In the genomic region with DNA sequence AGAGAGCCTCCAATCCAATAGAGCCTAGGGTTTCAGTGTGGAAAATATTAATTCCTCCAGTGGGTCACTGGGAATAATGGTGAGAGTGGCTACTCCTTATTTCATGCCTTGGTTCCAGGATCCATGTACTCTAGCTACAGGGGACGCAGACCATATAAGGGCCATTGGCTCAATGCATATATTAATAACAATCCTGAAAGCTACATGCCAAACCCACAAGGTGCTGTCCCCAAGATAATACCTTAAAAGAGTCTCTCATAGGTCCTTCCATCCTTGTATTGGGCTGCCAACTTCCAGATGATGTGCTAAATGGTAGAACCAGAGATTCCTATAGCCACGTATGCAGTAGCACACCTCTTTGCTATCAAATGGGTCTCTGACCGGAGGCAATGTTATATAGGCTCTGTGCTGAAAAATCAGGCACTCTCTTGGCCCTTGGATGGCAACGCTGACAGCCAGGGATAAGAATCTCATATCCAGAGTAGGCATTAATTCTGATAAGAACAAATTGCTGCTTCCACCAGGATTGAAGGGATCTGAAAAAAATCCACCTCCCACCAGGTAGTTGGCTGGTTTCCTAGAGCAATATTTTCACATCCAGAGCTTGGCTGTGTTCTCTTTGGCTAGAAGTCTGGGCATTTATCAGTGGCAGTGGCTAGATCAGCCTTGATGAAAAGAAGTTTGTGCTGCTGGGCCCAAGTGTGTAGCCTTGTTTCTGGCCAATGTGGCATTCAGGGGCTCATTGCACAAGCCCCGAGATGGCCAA, we compare ENCODE assay signal across 16 cellular contexts.
DNase-seq lines count a peak whose midpoint lies in the region; ATAC-seq, FAIRE-seq and TF ChIP-seq lines count a peak whose summit lies in the region.
"Had no signal": no experiment of that assay in that cellular context is flagged by ENCODE, and none has a peak within 500 bp of the region (broad histone marks: within the 10 kb centered on the region; RNA-seq: fewer than 3 reads in every experiment).

No MANE protein-coding gene starts in this region.

- H3K14ac ChIP-seq in trophoblast cell (ENCODE audit: low read length), result no peak overlapping the region

- H3K79me1 ChIP-seq in trophoblast cell (ENCODE audit: low read length), result no peaks in the 10 kb centered on the region

- H3K79me2 ChIP-seq in trophoblast cell (ENCODE audit: control insufficient read depth, insufficient read depth, low read length, poor library complexity), result no peaks in the 10 kb centered on the region
- no peaks in the 10 kb centered on the region for H3K79me2 ChIP-seq in HepG2 (ENCODE audit: insufficient read depth, low read length)

- H3K4me3 Mint-ChIP-seq in T-helper 17 cell, result no peak overlapping the region
- H3K4me3 Mint-ChIP-seq: CD4-positive, alpha-beta memory T cell; H9 had no signal

- H3K4me1 ChIP-seq in HEK293 (ENCODE audit: control insufficient read depth, insufficient read depth, low read length) (no peaks in the 10 kb centered on the region), trophoblast cell (ENCODE audit: control insufficient read depth in 1 of 2, insufficient read depth in 2 of 2, low read length in 2 of 2) (no peaks in the 10 kb centered on the region), HepG2 (ENCODE audit: insufficient read depth, low read length) (peaks cover 13% of the 10 kb centered on the region; the same call in 1 of the 2 replicates)

- no peak overlapping the region for H3K27ac ChIP-seq in HEK293 (ENCODE audit: extremely low read depth, low read depth, low read length)
- no peak overlapping the region for H3K27ac ChIP-seq in trophoblast cell (ENCODE audit: low read depth, low read length)
- no peak overlapping the region for H3K27ac ChIP-seq in HepG2 (ENCODE audit: extremely low read length, insufficient read depth, low read length)
- H3K27ac ChIP-seq: C4-2B, KMS-11 had no signal

- H3K4me2 ChIP-seq in trophoblast cell (ENCODE audit: low read length), result no peak overlapping the region
- H3K4me2 ChIP-seq in HepG2 (ENCODE audit: low read depth, low read length), result no peak overlapping the region
- H3K4me2 ChIP-seq: KMS-11 had no signal

- no peak overlapping the region for H3K4ac ChIP-seq in trophoblast cell (ENCODE audit: low read depth, low read length)

- H3K4me3 ChIP-seq in HEK293 (ENCODE audit: low read depth, low read length), result no peak overlapping the region
- no peak overlapping the region for H3K4me3 ChIP-seq in trophoblast cell (ENCODE audit: low read depth, low read length)
- no peak overlapping the region for H3K4me3 ChIP-seq in HepG2 (replicated peaks in 1 of 3; ENCODE audit: insufficient read depth in 1 of 3, low read depth in 2 of 3, low read length in 3 of 3)

- H2BK12ac ChIP-seq in trophoblast cell (ENCODE audit: low read length), result no peak overlapping the region

- no peak overlapping the region for H4K8ac ChIP-seq in trophoblast cell (ENCODE audit: low read depth, low read length)

- DNase-seq in Daoy (ENCODE audit: low read depth) (peak; percentile 6), cerebellum (ENCODE audit: low spot score) (peak; percentile 32), T-helper 17 cell (no peak), trophoblast cell (no peak), HepG2 (ENCODE audit: low spot score) (no peak), cerebellar nuclear complex (lab: John Stamatoyannopoulos, UW) (no peak)
- DNase-seq: ACHN; Calu3; CD4-positive, alpha-beta memory T cell; GF-D8; H9 had no signal

- no peak overlapping the region for H2AK5ac ChIP-seq in trophoblast cell (ENCODE audit: low read length)

- intact Hi-C loops in HepG2 (cut with micrococcal nuclease; ENCODE audit: unreplicated experiment), result no loop called here

- no peak overlapping the region for H2AFZ ChIP-seq in trophoblast cell (ENCODE audit: insufficient read depth, low read length, poor library complexity)
- no peak overlapping the region for H2AFZ ChIP-seq in HepG2 (ENCODE audit: low read length)

- no peak overlapping the region for H3K27ac Mint-ChIP-seq in T-helper 17 cell
- H3K27ac Mint-ChIP-seq: CD4-positive, alpha-beta memory T cell had no signal

- no peaks in the 10 kb centered on the region for H4K20me1 ChIP-seq in HepG2 (ENCODE audit: insufficient read depth, low read length)

- no peak overlapping the region for H4K12ac ChIP-seq in trophoblast cell (ENCODE audit: low read depth, low read length)

- no peaks in the 10 kb centered on the region for H3K36me3 Mint-ChIP-seq in T-helper 17 cell (ENCODE audit: low read depth)

- no peak overlapping the region for H2BK5ac ChIP-seq in trophoblast cell (ENCODE audit: low read depth, low read length, poor library complexity)

- in situ Hi-C loops in HepG2 (cut with HindIII; ENCODE audit: extremely low pct_ligation_motif_present, low pct_unique_long_range_greater_than_20kb), result no loop called here

- H3K23ac ChIP-seq in trophoblast cell (ENCODE audit: low read length), result no peak overlapping the region

- H3K4me1 Mint-ChIP-seq in T-helper 17 cell, result peaks cover 6% of the 10 kb centered on the region

- no TSS peak for BruUV-seq in HepG2 (replicated peaks; lab: Mats Ljungman, UMichigan)

- no peak overlapping the region for H2BK120ac ChIP-seq in trophoblast cell (ENCODE audit: insufficient read depth, low read length, poor library complexity)

- no peaks in the 10 kb centered on the region for H3K36me3 ChIP-seq in HEK293 (ENCODE audit: control insufficient read depth in 2 of 2, insufficient read depth in 1 of 2, low read length in 2 of 2)
- no peaks in the 10 kb centered on the region for H3K36me3 ChIP-seq in trophoblast cell (ENCODE audit: control insufficient read depth in 1 of 2, insufficient read depth in 2 of 2, low read length in 2 of 2)
- H3K36me3 ChIP-seq in HepG2 (replicated peaks in 1 of 2; ENCODE audit: control insufficient read depth in 1 of 2, insufficient read depth in 2 of 2, low read length in 2 of 2), result no peaks in the 10 kb centered on the region

- H3K9me3 ChIP-seq in HEK293 (ENCODE audit: control insufficient read depth, insufficient read depth, low read depth, low read length), result no peaks in the 10 kb centered on the region
- no peaks in the 10 kb centered on the region for H3K9me3 ChIP-seq in T-helper 17 cell (ENCODE audit: control insufficient read depth, low read length, poor library complexity, severe bottlenecking)
- peaks cover 5% of the 10 kb centered on the region for H3K9me3 ChIP-seq in trophoblast cell (ENCODE audit: insufficient read depth, low read depth, low read length)
- no peaks in the 10 kb centered on the region for H3K9me3 ChIP-seq in HepG2 (ENCODE audit: low read length)

- H3K18ac ChIP-seq in trophoblast cell (ENCODE audit: low read length), result no peak overlapping the region

- H3K27me3 Mint-ChIP-seq in T-helper 17 cell, result peaks cover 14% of the 10 kb centered on the region

- H4K91ac ChIP-seq in trophoblast cell (ENCODE audit: low read depth, low read length), result no peak overlapping the region

- no peaks in the 10 kb centered on the region for H3K27me3 ChIP-seq in trophoblast cell (ENCODE audit: insufficient read depth, low read length)
- peaks cover 0 to 15% of the 10 kb centered on the region in 2 experiments; a peak in 3 of 5 replicates for H3K27me3 ChIP-seq in HepG2 (ENCODE audit: control insufficient read depth in 1 of 2, insufficient read depth in 2 of 2, low read length in 2 of 2)

- no peak for TF ChIP-seq RAD21 in HepG2 (CRISPR knock-in tag; IDR thresholded peaks at IDR 0.05)

- FAIRE-seq in HepG2 (lab: Jason Lieb, UNC), result no peak
- FAIRE-seq: A204.1, H1 had no signal

- TF ChIP-seq EP300 in HepG2 (IDR thresholded peaks at IDR 0.05; ENCODE audit: low read depth in 2 of 2, low read length in 2 of 2) (no peak), HepG2 (CRISPR knock-in tag; IDR thresholded peaks at IDR 0.05; ENCODE audit: borderline replicate concordance) (no peak)

- CTCF ChIA-PET in HEK293 (lab: Yijun Ruan, JAX) (no interaction called here), HepG2 (lab: Yijun Ruan, JAX; ENCODE audit: low intra/inter-chr PET ratio, low total read pairs) (no interaction called here)

- POLR2A ChIA-PET in HEK293 (lab: Yijun Ruan, JAX), result no interaction called here
- POLR2A ChIA-PET in HepG2 (lab: Yijun Ruan, JAX), result no interaction called here

- TF ChIP-seq CTCF in HEK293 (tag by site-specific recombination; IDR thresholded peaks at IDR 0.05), result no peak
- TF ChIP-seq CTCF in HepG2 (CRISPR knock-in tag; IDR thresholded peaks at IDR 0.05), result no peak

- WGBS in trophoblast cell (ENCODE audit: extremely low coverage, insufficient coverage, insufficient read length), result no CpG with 5 or more reads among the region's 5 CpGs
- WGBS in HepG2 (ENCODE audit: low lambda C conversion rate), result 10% methylated on average over 5 of the region's 5 CpGs

- TF ChIP-seq POLR2A in HepG2 (IDR thresholded peaks at IDR 0.05; ENCODE audit: insufficient read depth in 1 of 2, low read depth in 2 of 2, low read length in 2 of 2), result no peak

- no peak overlapping the region for H3K9ac ChIP-seq in trophoblast cell (ENCODE audit: low read length)
- no peak overlapping the region for H3K9ac ChIP-seq in HepG2 (ENCODE audit: insufficient read depth, low read depth, low read length)
- H3K9ac ChIP-seq: KMS-11 had no signal

- ATAC-seq in T-helper 17 cell (no peak), HepG2 (no peak)

TF ChIP-seq in HEK293, 187 proteins besides CTCF, POLR2A, EP300 and RAD21 (continues in another document):
- peak; percentile 33; the same call in 1 of the 2 replicates for TF ChIP-seq GLIS1 (tag by site-specific recombination; IDR thresholded peaks at IDR 0.05)
- no peak for TF ChIP-seq ZNF121 (tag by site-specific recombination; IDR thresholded peaks at IDR 0.05)
- no peak for TF ChIP-seq KLF9 (tag by site-specific recombination; IDR thresholded peaks at IDR 0.05; ENCODE audit: low read depth)
- TF ChIP-seq ZNF311 (tag by site-specific recombination; IDR thresholded peaks at IDR 0.05; ENCODE audit: borderline replicate concordance), result no peak
- TF ChIP-seq ZNF530 (tag by site-specific recombination; IDR thresholded peaks at IDR 0.05; ENCODE audit: low read depth), result no peak
- TF ChIP-seq ZNF133 (tag by site-specific recombination; IDR thresholded peaks at IDR 0.05), result no peak

TF ChIP-seq in HepG2, 621 proteins besides CTCF, POLR2A, EP300 and RAD21 (continues in another document):
- TF ChIP-seq RFX5 (IDR thresholded peaks at IDR 0.05; ENCODE audit: low read depth, low read length) (no peak), ZNF788 (CRISPR knock-in tag; IDR thresholded peaks at IDR 0.05; ENCODE audit: borderline replicate concordance) (no peak), MYC (CRISPR knock-in tag; IDR thresholded peaks at IDR 0.05; ENCODE audit: borderline replicate concordance) (no peak), ZNF354B (CRISPR knock-in tag; IDR thresholded peaks at IDR 0.05) (no peak), ZNF777 (CRISPR knock-in tag; IDR thresholded peaks at IDR 0.05) (no peak)

Comparison
In these comparisons a context has a peak if more than half of its experiments do, and no peak if none do; other contexts are left out.
1. DNase-seq: peak in Daoy (single experiment) and cerebellum (single experiment); none in T-helper 17 cell (0 of 3), trophoblast cell (0 of 2), HepG2 (single experiment) and cerebellar nuclear complex (0 of 2).